ENCODE assay signal across 1 cellular context in genomic region chr10:102230264-102230860, GRCh38.
A peak's percentile ranks its signal among the peaks of the same experiment; 100 is the strongest.
TF ChIP-seq lines count a peak whose summit lies in the region.

No MANE protein-coding gene starts in this region.

TF ChIP-seq in HEK293, 187 proteins besides CTCF, POLR2A, EP300 and RAD21 (continued from another document and continues in another):
- 0 out of 2 replicates have a peak, but pooled peaks have one; percentile 16 for TF ChIP-seq ZBTB11 (tag by site-specific recombination; conservative IDR thresholded peaks at IDR 0.05; ENCODE audit: low read depth)
- no peak for TF ChIP-seq ZNF624 (tag by site-specific recombination; IDR thresholded peaks at IDR 0.05)
- TF ChIP-seq AEBP2 (tag by site-specific recombination; IDR thresholded peaks at IDR 0.05; ENCODE audit: borderline replicate concordance), result no peak
- TF ChIP-seq ZNF473 (tag by site-specific recombination; IDR thresholded peaks at IDR 0.05), result no peak
- no peak for TF ChIP-seq REPIN1 (tag by site-specific recombination; IDR thresholded peaks at IDR 0.05; ENCODE audit: low read depth)
- peak; percentile 21; the same call in 1 of the 2 replicates for TF ChIP-seq ZFP69B (tag by site-specific recombination; IDR thresholded peaks at IDR 0.05)
- no peak for TF ChIP-seq ZNF521 (tag by site-specific recombination; IDR thresholded peaks at IDR 0.05)
- no peak for TF ChIP-seq ZNF10 (tag by site-specific recombination; IDR thresholded peaks at IDR 0.05)
- TF ChIP-seq ZSCAN4 (tag by site-specific recombination; IDR thresholded peaks at IDR 0.05), result no peak
- 0 out of 2 replicates have a peak, but pooled peaks have one; percentile 35 for TF ChIP-seq ZNF629 (tag by site-specific recombination; IDR thresholded peaks at IDR 0.05)
- peak; percentile 97 for TF ChIP-seq PRDM10 (tag by site-specific recombination; IDR thresholded peaks at IDR 0.05)
- TF ChIP-seq ZSCAN5A (tag by site-specific recombination; IDR thresholded peaks at IDR 0.05), result no peak
- no peak for TF ChIP-seq RBAK (tag by site-specific recombination; IDR thresholded peaks at IDR 0.05)
- no peak for TF ChIP-seq ZNF664 (tag by site-specific recombination; IDR thresholded peaks at IDR 0.05)
- TF ChIP-seq REST (tag by site-specific recombination; IDR thresholded peaks at IDR 0.05), result no peak
- TF ChIP-seq ZNF561 (tag by site-specific recombination; IDR thresholded peaks at IDR 0.05; ENCODE audit: borderline replicate concordance), result no peak
- no peak for TF ChIP-seq ZNF792 (tag by site-specific recombination; IDR thresholded peaks at IDR 0.05)
- no peak for TF ChIP-seq TRIM28 (IDR thresholded peaks at IDR 0.05; ENCODE audit: borderline replicate concordance, low read length)
- peak; percentile 52; the same call in 1 of the 2 replicates for TF ChIP-seq ZNF394 (tag by site-specific recombination; IDR thresholded peaks at IDR 0.05; ENCODE audit: borderline replicate concordance)
- peak; percentile 60 for TF ChIP-seq ZNF843 (tag by site-specific recombination; IDR thresholded peaks at IDR 0.05)
- no peak for TF ChIP-seq ZNF354C (tag by site-specific recombination; IDR thresholded peaks at IDR 0.05; ENCODE audit: borderline replicate concordance, low read depth)
- TF ChIP-seq ZFP3 (tag by site-specific recombination; IDR thresholded peaks at IDR 0.05; ENCODE audit: low read depth), result no peak
- 0 out of 2 replicates have a peak, but pooled peaks have one; percentile 50 for TF ChIP-seq ZNF121 (tag by site-specific recombination; IDR thresholded peaks at IDR 0.05)
- no peak for TF ChIP-seq ZNF146 (tag by site-specific recombination; IDR thresholded peaks at IDR 0.05)
- no peak; the same call in 1 of the 2 replicates for TF ChIP-seq TSHZ1 (tag by site-specific recombination; IDR thresholded peaks at IDR 0.05; ENCODE audit: borderline replicate concordance)
- TF ChIP-seq GLI4 (tag by site-specific recombination; IDR thresholded peaks at IDR 0.05), result no peak
- TF ChIP-seq ZNF514 (tag by site-specific recombination; IDR thresholded peaks at IDR 0.05), result no peak
- no peak for TF ChIP-seq ZNF510 (tag by site-specific recombination; IDR thresholded peaks at IDR 0.05; ENCODE audit: insufficient replicate concordance)
- TF ChIP-seq KLF10 (tag by site-specific recombination; IDR thresholded peaks at IDR 0.05), result peak; percentile 47
- TF ChIP-seq ZNF292 (tag by site-specific recombination; IDR thresholded peaks at IDR 0.05; ENCODE audit: borderline replicate concordance, low read depth), result no peak
- peak; percentile 95 for TF ChIP-seq ZBTB7A (tag by site-specific recombination; IDR thresholded peaks at IDR 0.05; ENCODE audit: low read depth)
- peak; percentile 70; the same call in 1 of the 2 replicates for TF ChIP-seq ZNF660 (tag by site-specific recombination; IDR thresholded peaks at IDR 0.05)
- peak; percentile 95; the same call in 1 of the 2 replicates for TF ChIP-seq KLF17 (tag by site-specific recombination; IDR thresholded peaks at IDR 0.05)
- TF ChIP-seq ZNF214 (tag by site-specific recombination; IDR thresholded peaks at IDR 0.05; ENCODE audit: borderline replicate concordance), result no peak
- TF ChIP-seq ZNF302 (tag by site-specific recombination; IDR thresholded peaks at IDR 0.05; ENCODE audit: low read depth), result no peak
- no peak for TF ChIP-seq ZNF18 (tag by site-specific recombination; IDR thresholded peaks at IDR 0.05)
- peak; percentile 41; the same call in 1 of the 2 replicates for TF ChIP-seq ZNF677 (tag by site-specific recombination; IDR thresholded peaks at IDR 0.05)
- peak; percentile 95 for TF ChIP-seq ZXDB (tag by site-specific recombination; IDR thresholded peaks at IDR 0.05)
